In genomic region chr2:239963646-239964205, GRCh38 we compare ENCODE assay signal across 21 cellular contexts.
DNase-seq lines count a peak whose midpoint lies in the region; ATAC-seq, FAIRE-seq and TF ChIP-seq lines count a peak whose summit lies in the region.
"Had no signal": no experiment of that assay in that cellular context is flagged by ENCODE, and none has a peak within 500 bp of the region (broad histone marks: within the 10 kb centered on the region; RNA-seq: fewer than 3 reads in every experiment).

No MANE protein-coding gene starts in this region.

- TF ChIP-seq EP300 in K562 (IDR thresholded peaks at IDR 0.05; ENCODE audit: low read length), result no peak

- no peak overlapping the region for H3K9ac ChIP-seq in K562 (ENCODE audit: insufficient read depth in 1 of 2, low read depth in 2 of 2, low read length in 2 of 2)

- peak; percentile 18 for DNase-seq in activated T-cell treated with anti-CD3 and anti-CD28 coated beads, Interleukin-2, amount 50 U/mL, for 24 hours
- no peak for DNase-seq in activated T-cell treated with anti-CD3 and anti-CD28 coated beads, Interleukin-2, amount 50 U/mL, for 72 hours
- no peak for DNase-seq in K562 (ENCODE audit: extremely low read depth in 1 of 4, low spot score in 3 of 4)
- peak; percentile 85 for DNase-seq in mesenteric fat pad (ENCODE audit: low spot score)
- DNase-seq in stimulated activated effector memory CD8-positive, alpha-beta T cell treated with anti-CD3 and anti-CD28 coated beads, Interleukin-12 subunit alpha, Interleukin-12 subunit beta, amount 100 ng/mL, for 72 hours (ENCODE audit: low spot score in 2 of 2), result no peak
- no peak for DNase-seq in right atrium auricular region (ENCODE audit: low spot score)
- no peak for DNase-seq in DMS53 (lab: John Stamatoyannopoulos, UW)
- no peak for DNase-seq in GM19240 (ENCODE audit: insufficient read length, low spot score)
- DNase-seq: 8988T; CD4-positive, CD25-positive, alpha-beta regulatory T cell; COR-L47; DMS 273 treated with DMSO at 0.1 percent for 48 hours; GDM1; NCI-H1092 treated with DMSO at 0.1 percent for 48 hours; NCI-H146; NCI-H2029 treated with DMSO at 0.1 percent for 48 hours; NCI-H2171 treated with DMSO at 0.1 percent for 48 hours; NCI-H446 treated with DMSO at 0.1 percent for 48 hours; NCI-H774; SHP77 had no signal

- H3K4me3 ChIP-seq in K562 (no peak overlapping the region), right atrium auricular region (no peak overlapping the region)

- H3K79me2 ChIP-seq in K562 (ENCODE audit: control insufficient read depth, insufficient read depth, low read length), result no peaks in the 10 kb centered on the region

- no peak overlapping the region for H3K4me3 Mint-ChIP-seq in activated T-cell treated with anti-CD3 and anti-CD28 coated beads, Interleukin-2, amount 50 U/mL, for 24 hours
- no peak overlapping the region for H3K4me3 Mint-ChIP-seq in activated T-cell treated with anti-CD3 and anti-CD28 coated beads, Interleukin-2, amount 50 U/mL, for 72 hours
- no peak overlapping the region for H3K4me3 Mint-ChIP-seq in stimulated activated effector memory CD8-positive, alpha-beta T cell treated with anti-CD3 and anti-CD28 coated beads, Interleukin-12 subunit alpha, Interleukin-12 subunit beta, amount 100 ng/mL, for 72 hours
- H3K4me3 Mint-ChIP-seq: CD4-positive, CD25-positive, alpha-beta regulatory T cell had no signal

- H3K4me2 ChIP-seq in K562 (ENCODE audit: insufficient read depth, low read length), result no peak overlapping the region

- TF ChIP-seq POLR2A in K562 (conservative IDR thresholded peaks at IDR 0.05), result no peak

- WGBS in K562 (ENCODE audit: insufficient coverage, low coverage, missing lambda C conversion rate), result 98% methylated on average over 17 of the region's 19 CpGs

- H3K9me3 Mint-ChIP-seq in activated T-cell treated with anti-CD3 and anti-CD28 coated beads, Interleukin-2, amount 50 U/mL, for 24 hours, result no peaks in the 10 kb centered on the region
- H3K9me3 Mint-ChIP-seq in activated T-cell treated with anti-CD3 and anti-CD28 coated beads, Interleukin-2, amount 50 U/mL, for 72 hours, result no peaks in the 10 kb centered on the region
- H3K9me3 Mint-ChIP-seq in stimulated activated effector memory CD8-positive, alpha-beta T cell treated with anti-CD3 and anti-CD28 coated beads, Interleukin-12 subunit alpha, Interleukin-12 subunit beta, amount 100 ng/mL, for 72 hours, result no peaks in the 10 kb centered on the region
- H3K9me3 Mint-ChIP-seq: CD4-positive, CD25-positive, alpha-beta regulatory T cell had no signal

- no peak overlapping the region for H3K27ac Mint-ChIP-seq in activated T-cell treated with anti-CD3 and anti-CD28 coated beads, Interleukin-2, amount 50 U/mL, for 24 hours
- no peak overlapping the region for H3K27ac Mint-ChIP-seq in activated T-cell treated with anti-CD3 and anti-CD28 coated beads, Interleukin-2, amount 50 U/mL, for 72 hours
- peak overlapping the region; percentile 81 for H3K27ac Mint-ChIP-seq in stimulated activated effector memory CD8-positive, alpha-beta T cell treated with anti-CD3 and anti-CD28 coated beads, Interleukin-12 subunit alpha, Interleukin-12 subunit beta, amount 100 ng/mL, for 72 hours

- FAIRE-seq in K562 (lab: Jason Lieb, UNC), result no peak
- FAIRE-seq: RCC 7860 had no signal

- no peaks in the 10 kb centered on the region for H3K9me1 ChIP-seq in K562 (ENCODE audit: control insufficient read depth, insufficient read depth, low read length)

- no TSS peak for BruUV-seq in K562 (replicated peaks; lab: Mats Ljungman, UMichigan)

- H3K4me1 ChIP-seq in K562 (replicated peaks in 1 of 2; ENCODE audit: control insufficient read depth in 2 of 2, insufficient read depth in 2 of 2, low read length in 2 of 2) (peaks cover 0 to 4% of the 10 kb centered on the region in 2 experiments; a peak in 1 of 5 replicates), right atrium auricular region (peaks cover 0 to 24% of the 10 kb centered on the region in 2 donors)

- peaks cover 2% of the 10 kb centered on the region for H3K4me1 Mint-ChIP-seq in activated T-cell treated with anti-CD3 and anti-CD28 coated beads, Interleukin-2, amount 50 U/mL, for 24 hours (ENCODE audit: low read depth)
- peaks cover 5% of the 10 kb centered on the region for H3K4me1 Mint-ChIP-seq in activated T-cell treated with anti-CD3 and anti-CD28 coated beads, Interleukin-2, amount 50 U/mL, for 72 hours (ENCODE audit: low read depth)
- peaks cover 21% of the 10 kb centered on the region for H3K4me1 Mint-ChIP-seq in stimulated activated effector memory CD8-positive, alpha-beta T cell treated with anti-CD3 and anti-CD28 coated beads, Interleukin-12 subunit alpha, Interleukin-12 subunit beta, amount 100 ng/mL, for 72 hours

- H3K27ac ChIP-seq in K562 (ENCODE audit: extremely low read depth, low read depth, low read length) (no peak overlapping the region), right atrium auricular region (no peak overlapping the region)

- H4K20me1 ChIP-seq in K562 (replicated peaks; ENCODE audit: control insufficient read depth, insufficient read depth, low read length), result peaks cover 4% of the 10 kb centered on the region; the same call in 1 of the 2 replicates

- in situ Hi-C loops in K562 (cut with MboI), result no loop called here

- intact Hi-C loops in K562 (cut with micrococcal nuclease), result no loop called here

- H3K9me3 ChIP-seq in K562 (replicated peaks; ENCODE audit: control insufficient read depth, insufficient read depth, low read depth, low read length) (no peaks in the 10 kb centered on the region), right atrium auricular region (no peaks in the 10 kb centered on the region)

- no peak for TF ChIP-seq RAD21 in K562 (CRISPR knock-in tag; conservative IDR thresholded peaks at IDR 0.05 in 1 of 2, IDR thresholded peaks at IDR 0.05 in 1 of 2)

- H2AFZ ChIP-seq in K562 (ENCODE audit: low read depth, low read length), result no peak overlapping the region

- no peak for ATAC-seq in activated T-cell treated with anti-CD3 and anti-CD28 coated beads, Interleukin-2, amount 50 U/mL, for 72 hours (replicated peaks in 1 of 2)
- ATAC-seq in K562, result no peak
- ATAC-seq in stimulated activated effector memory CD8-positive, alpha-beta T cell treated with anti-CD3 and anti-CD28 coated beads, Interleukin-12 subunit alpha, Interleukin-12 subunit beta, amount 100 ng/mL, for 72 hours, result no peak

- peaks cover 93% of the 10 kb centered on the region; the same call in 2 of the 3 replicates for H3K36me3 ChIP-seq in K562 (ENCODE audit: control insufficient read depth, insufficient read depth, low read length)
- H3K36me3 ChIP-seq in right atrium auricular region, result peaks cover 63% of the 10 kb centered on the region

- CTCF ChIA-PET in K562 (lab: Yijun Ruan, JAX; ENCODE audit: low intra/inter-chr PET ratio), result no interaction called here

- no peaks in the 10 kb centered on the region for H3K27me3 Mint-ChIP-seq in activated T-cell treated with anti-CD3 and anti-CD28 coated beads, Interleukin-2, amount 50 U/mL, for 24 hours
- H3K27me3 Mint-ChIP-seq in activated T-cell treated with anti-CD3 and anti-CD28 coated beads, Interleukin-2, amount 50 U/mL, for 72 hours (ENCODE audit: low read depth), result no peaks in the 10 kb centered on the region
- H3K27me3 Mint-ChIP-seq: CD4-positive, CD25-positive, alpha-beta regulatory T cell had no signal

- POLR2A ChIA-PET in K562 (lab: Yijun Ruan, JAX), result interaction anchor here (1.1 kb wide), 1 partner anchor 8 kb away, joined by 3 read pairs; no protein-coding TSS in a partner anchor

- H3K27me3 ChIP-seq in K562 (ENCODE audit: control insufficient read depth in 2 of 2, insufficient read depth in 2 of 2, low read length in 2 of 2) (no peaks in the 10 kb centered on the region), right atrium auricular region (no peaks in the 10 kb centered on the region)

- peaks cover 95% of the 10 kb centered on the region for H3K36me3 Mint-ChIP-seq in activated T-cell treated with anti-CD3 and anti-CD28 coated beads, Interleukin-2, amount 50 U/mL, for 24 hours (ENCODE audit: low read depth)
- peaks cover 2 to 4% of the 10 kb centered on the region in 2 donors for H3K36me3 Mint-ChIP-seq in activated T-cell treated with anti-CD3 and anti-CD28 coated beads, Interleukin-2, amount 50 U/mL, for 72 hours (ENCODE audit: insufficient read depth in 2 of 2)
- H3K36me3 Mint-ChIP-seq in stimulated activated effector memory CD8-positive, alpha-beta T cell treated with anti-CD3 and anti-CD28 coated beads, Interleukin-12 subunit alpha, Interleukin-12 subunit beta, amount 100 ng/mL, for 72 hours, result peaks cover 62% of the 10 kb centered on the region

- TF ChIP-seq CTCF in K562 (IDR thresholded peaks at IDR 0.05 in 2 of 3, conservative IDR thresholded peaks at IDR 0.05 in 1 of 3; ENCODE audit: insufficient read depth in 2 of 3, low read depth in 1 of 3, low read length in 3 of 3), result no peak
- no peak for TF ChIP-seq CTCF in right atrium auricular region (IDR thresholded peaks at IDR 0.05)

TF ChIP-seq in K562, 482 proteins besides CTCF, POLR2A, EP300 and RAD21:
- TF ChIP-seq POLR2G (IDR thresholded peaks at IDR 0.05; ENCODE audit: low read depth, low read length) (0 out of 2 replicates have a peak, but pooled peaks have one; percentile 15), PYGO2 (tag; IDR thresholded peaks at IDR 0.05) (no peak)

Comparison
In these comparisons a context has a peak if more than half of its experiments do, and no peak if none do; other contexts are left out.
1. DNase-seq: peak in activated T-cell treated with anti-CD3 and anti-CD28 coated beads, Interleukin-2, amount 50 U/mL, for 24 hours (single experiment) and mesenteric fat pad (single experiment); none in activated T-cell treated with anti-CD3 and anti-CD28 coated beads, Interleukin-2, amount 50 U/mL, for 72 hours (0 of 2), K562 (0 of 4), stimulated activated effector memory CD8-positive, alpha-beta T cell treated with anti-CD3 and anti-CD28 coated beads, Interleukin-12 subunit alpha, Interleukin-12 subunit beta, amount 100 ng/mL, for 72 hours (0 of 2), right atrium auricular region (single experiment), DMS53 (single experiment) and GM19240 (single experiment).